Comparison of ENCODE assay signal across 8 cellular contexts in the genomic region with DNA sequence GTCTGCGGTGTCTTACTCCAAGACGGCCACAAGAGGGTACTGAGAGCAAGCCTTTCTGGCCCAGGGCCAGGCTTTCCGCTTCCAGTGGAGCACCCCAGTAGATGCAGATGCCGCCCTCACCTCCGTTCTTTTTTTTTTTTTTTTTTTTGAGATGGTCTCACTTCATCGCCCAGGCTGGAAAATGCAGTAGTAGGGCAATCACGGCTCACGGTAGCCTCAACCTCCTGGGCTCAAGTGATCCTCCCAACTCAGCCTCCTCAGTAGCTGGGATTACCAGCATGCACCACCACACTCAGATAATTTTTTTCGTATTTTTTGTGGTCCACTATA. TPM values are rescaled to one million over a fixed set of nuclear protein-coding genes. Genes with fewer than 3 reads are reported as not detected.
DNase-seq lines count a peak whose midpoint lies in the region; ATAC-seq lines count a peak whose summit lies in the region.

No MANE protein-coding gene starts in this region.

- peak; percentile 78 for DNase-seq in EL
- DNase-seq in NCI-H446 treated with DMSO at 0.1 percent for 48 hours (lab: John Stamatoyannopoulos, UW): peak; percentile 38
- peak; percentile 84 for DNase-seq in cerebellar cortex (ENCODE audit: low spot score)
- peak; percentile 80 for DNase-seq in left lobe of liver (ENCODE audit: low spot score)
- DNase-seq in stimulated activated CD4-positive, alpha-beta T cell treated with anti-CD3 and anti-CD28 coated beads, Interleukin-4, amount 100 ng/mL, for 24 hours: peak; percentile 79

- ATAC-seq in HG03139 (IDR thresholded peaks at IDR 0.05; ENCODE audit: unreplicated experiment) (peak; percentile 47), left lobe of liver (peak; percentile 63), HG02623 (IDR thresholded peaks at IDR 0.05; ENCODE audit: unreplicated experiment) (no peak)
- ATAC-seq in activated CD4-positive, CD25-positive, alpha-beta regulatory T cell treated with anti-CD3 and anti-CD28 coated beads, Interleukin-2, amount 50 U/mL, for 24 hours: peak; percentile 50 to 65

RNA-seq across cellular contexts. Expression of a gene that starts 5.6 kb away (rescaled TPM):
- not detected for total RNA-seq in left lobe of liver

RNA-seq across cellular contexts. Expression of a gene that starts 16.1 kb away (rescaled TPM):
- total RNA-seq in left lobe of liver: 81.5 TPM

RNA-seq across cellular contexts. Expression of a gene that starts 21.0 kb away (rescaled TPM):
- total RNA-seq in left lobe of liver: 45.0 TPM

RNA-seq across cellular contexts. Expression of a gene that starts 44.9 kb away (rescaled TPM):
- 27.9 TPM for total RNA-seq in left lobe of liver
